16 cellular contexts compared by ENCODE assay signal in genomic region chr20:56689318-56689717, GRCh38.
A peak's percentile ranks its signal among the peaks of the same experiment; 100 is the strongest.
DNase-seq lines count a peak whose midpoint lies in the region; ATAC-seq and TF ChIP-seq lines count a peak whose summit lies in the region.
"Had no signal": no experiment of that assay in that cellular context is flagged by ENCODE, and none has a peak within 500 bp of the region (broad histone marks: within the 10 kb centered on the region; RNA-seq: fewer than 3 reads in every experiment).

No MANE protein-coding gene starts in this region.

- H3F3A ChIP-seq in PC-9 (ENCODE audit: insufficient read depth, low read depth) = peaks cover 32% of the 10 kb centered on the region

- peak; percentile 93 for DNase-seq in GM03348 (ENCODE audit: low spot score)
- DNase-seq in PC-9 = peak; percentile 84 to 98
- peak; percentile 84 for DNase-seq in fibroblast of mammary gland (ENCODE audit: low read depth)
- DNase-seq in prostate gland (ENCODE audit: low spot score) = peak; percentile 7
- DNase-seq in activated CD8-positive, alpha-beta memory T cell treated with anti-CD3 and anti-CD28 coated beads, Interleukin-2, amount 10 ng/mL, durations not matched to agents 7 days and 5 days = no peak
- DNase-seq in NCI-H2171 (lab: John Stamatoyannopoulos, UW) = no peak
- no peak for DNase-seq in sigmoid colon
- no peak for DNase-seq in right lobe of liver
- DNase-seq: activated CD8-positive, alpha-beta memory T cell treated with anti-CD3 and anti-CD28 coated beads for 24 hours; activated naive CD8-positive, alpha-beta T cell treated with anti-CD3 and anti-CD28 coated beads for 36 hours; colonic mucosa; foreskin melanocyte; kidney glomerular epithelial cell; naive thymus-derived CD8-positive, alpha-beta T cell; NCI-H345; T-helper 9 cell had no signal

- CTCF ChIA-PET in PC-9 (lab: Charles Lee) = interaction anchor here (0.8 to 1.0 kb wide), 2 partner anchors 60 to 285 kb away, joined by 3 read pairs; partner anchors contain the start of gene TFAP2C
- CTCF ChIA-PET in activated CD8-positive, alpha-beta memory T cell treated with anti-CD3 and anti-CD28 coated beads, Interleukin-2, amount 10 ng/mL, durations not matched to agents 7 days and 5 days (lab: Charles Lee) = no interaction called here

- no peaks in the 10 kb centered on the region for H3K27me3 ChIP-seq in PC-9 (ENCODE audit: insufficient read depth, low read depth)
- peaks cover 6% of the 10 kb centered on the region for H3K27me3 ChIP-seq in prostate gland (replicated peaks; ENCODE audit: insufficient read depth)
- no peaks in the 10 kb centered on the region for H3K27me3 ChIP-seq in sigmoid colon
- no peaks in the 10 kb centered on the region for H3K27me3 ChIP-seq in right lobe of liver
- H3K27me3 ChIP-seq: colonic mucosa had no signal

- TF ChIP-seq POLR2A in prostate gland (IDR thresholded peaks at IDR 0.05) (no peak), sigmoid colon (IDR thresholded peaks at IDR 0.05) (no peak), right lobe of liver (IDR thresholded peaks at IDR 0.05) (no peak)

- ATAC-seq in activated CD8-positive, alpha-beta memory T cell treated with anti-CD3 and anti-CD28 coated beads, Interleukin-2, amount 10 ng/mL, durations not matched to agents 7 days and 5 days = no peak
- ATAC-seq in right lobe of liver = no peak
- ATAC-seq: naive thymus-derived CD8-positive, alpha-beta T cell had no signal

- no peaks in the 10 kb centered on the region for H3K4me1 Mint-ChIP-seq in activated CD8-positive, alpha-beta memory T cell treated with anti-CD3 and anti-CD28 coated beads, Interleukin-2, amount 10 ng/mL, durations not matched to agents 7 days and 5 days
- H3K4me1 Mint-ChIP-seq: activated naive CD8-positive, alpha-beta T cell treated with anti-CD3 and anti-CD28 coated beads for 36 hours had no signal

- peak overlapping the region; percentile 69 for H3K4me2 ChIP-seq in PC-9

- H3K4me3 Mint-ChIP-seq in activated CD8-positive, alpha-beta memory T cell treated with anti-CD3 and anti-CD28 coated beads, Interleukin-2, amount 10 ng/mL, durations not matched to agents 7 days and 5 days = no peak overlapping the region
- H3K4me3 Mint-ChIP-seq: activated naive CD8-positive, alpha-beta T cell treated with anti-CD3 and anti-CD28 coated beads for 36 hours; naive thymus-derived CD8-positive, alpha-beta T cell had no signal

- no peaks in the 10 kb centered on the region for H3K36me3 Mint-ChIP-seq in activated CD8-positive, alpha-beta memory T cell treated with anti-CD3 and anti-CD28 coated beads, Interleukin-2, amount 10 ng/mL, durations not matched to agents 7 days and 5 days
- H3K36me3 Mint-ChIP-seq: activated naive CD8-positive, alpha-beta T cell treated with anti-CD3 and anti-CD28 coated beads for 36 hours; naive thymus-derived CD8-positive, alpha-beta T cell had no signal

- no peaks in the 10 kb centered on the region for H3K9me3 ChIP-seq in PC-9 (ENCODE audit: insufficient read depth, low read depth)
- no peaks in the 10 kb centered on the region for H3K9me3 ChIP-seq in prostate gland
- no peaks in the 10 kb centered on the region for H3K9me3 ChIP-seq in sigmoid colon
- no peaks in the 10 kb centered on the region for H3K9me3 ChIP-seq in right lobe of liver
- H3K9me3 ChIP-seq: colonic mucosa had no signal

- H3K4me1 ChIP-seq in PC-9 (replicated peaks; ENCODE audit: insufficient read depth) (peaks cover 55% of the 10 kb centered on the region), prostate gland (replicated peaks) (no peaks in the 10 kb centered on the region), sigmoid colon (no peaks in the 10 kb centered on the region), right lobe of liver (no peaks in the 10 kb centered on the region)
- H3K4me1 ChIP-seq: colonic mucosa had no signal

- H3K36me3 ChIP-seq in PC-9 (ENCODE audit: low read depth) (no peaks in the 10 kb centered on the region), prostate gland (no peaks in the 10 kb centered on the region), sigmoid colon (no peaks in the 10 kb centered on the region), right lobe of liver (no peaks in the 10 kb centered on the region)
- H3K36me3 ChIP-seq: colonic mucosa had no signal

- H4K20me1 ChIP-seq in PC-9 (ENCODE audit: insufficient read depth) = no peaks in the 10 kb centered on the region

- no peak for TF ChIP-seq EP300 in sigmoid colon (IDR thresholded peaks at IDR 0.05)

- H2AFZ ChIP-seq in PC-9 = peak overlapping the region; percentile 67

- POLR2A ChIA-PET in PC-9 (lab: Charles Lee; ENCODE audit: unreplicated experiment) = interaction anchor here (0.5 to 0.6 kb wide), 3 partner anchors 98 to 224 kb away, joined by 3 read pairs; no protein-coding TSS in a partner anchor

- no peak for TF ChIP-seq CTCF in PC-9 (conservative IDR thresholded peaks at IDR 0.05)
- peak; percentile 9 for TF ChIP-seq CTCF in fibroblast of mammary gland (conservative IDR thresholded peaks at IDR 0.05; ENCODE audit: control insufficient read depth, insufficient read depth, low read depth, low read length)
- TF ChIP-seq CTCF in prostate gland (IDR thresholded peaks at IDR 0.05) = no peak
- TF ChIP-seq CTCF in sigmoid colon (IDR thresholded peaks at IDR 0.05) = no peak
- no peak for TF ChIP-seq CTCF in right lobe of liver (IDR thresholded peaks at IDR 0.05)

- WGBS in prostate gland = 22% methylated on average over 7 of the region's 7 CpGs
- WGBS in sigmoid colon, 2 donors = 11 to 39% methylated on average over 7 of the region's 7 CpGs
- WGBS in right lobe of liver (ENCODE audit: insufficient coverage, low coverage, low lambda C conversion rate, missing lambda C conversion rate) = 15% methylated on average over 2 of the region's 7 CpGs

- no TSS peak for BruUV-seq in PC-9 (replicated peaks; lab: Mats Ljungman, UMichigan)

- H3K27ac Mint-ChIP-seq in activated CD8-positive, alpha-beta memory T cell treated with anti-CD3 and anti-CD28 coated beads, Interleukin-2, amount 10 ng/mL, durations not matched to agents 7 days and 5 days = no peak overlapping the region
- H3K27ac Mint-ChIP-seq: activated naive CD8-positive, alpha-beta T cell treated with anti-CD3 and anti-CD28 coated beads for 36 hours had no signal

- H3K79me2 ChIP-seq in PC-9 (ENCODE audit: low read depth) = peaks cover 16% of the 10 kb centered on the region; the same call in 1 of the 2 replicates

- no peaks in the 10 kb centered on the region for H3K9me3 Mint-ChIP-seq in activated CD8-positive, alpha-beta memory T cell treated with anti-CD3 and anti-CD28 coated beads, Interleukin-2, amount 10 ng/mL, durations not matched to agents 7 days and 5 days (ENCODE audit: low read depth)
- H3K9me3 Mint-ChIP-seq: activated naive CD8-positive, alpha-beta T cell treated with anti-CD3 and anti-CD28 coated beads for 36 hours had no signal

- intact Hi-C loops in PC-9 (cut with micrococcal nuclease; ENCODE audit: unreplicated experiment) (loop anchor here (1.0 to 2.0 kb wide), 4 partner anchors 61 to 134 kb away; partner anchors contain the start of gene TFAP2C), prostate gland (cut with DNase I) (no loop called here), sigmoid colon (cut with DNase I) (no loop called here), right lobe of liver (cut with DNase I) (no loop called here)

- H3K9me2 ChIP-seq in PC-9 (ENCODE audit: insufficient read depth) = no peaks in the 10 kb centered on the region

- no peaks in the 10 kb centered on the region for H3K27me3 Mint-ChIP-seq in activated CD8-positive, alpha-beta memory T cell treated with anti-CD3 and anti-CD28 coated beads, Interleukin-2, amount 10 ng/mL, durations not matched to agents 7 days and 5 days

- H3K4me3 ChIP-seq in PC-9 = peak overlapping the region; percentile 50
- H3K4me3 ChIP-seq in fibroblast of mammary gland (ENCODE audit: control insufficient read depth, low read depth, low read length) = no peak overlapping the region
- H3K4me3 ChIP-seq in prostate gland = no peak overlapping the region
- H3K4me3 ChIP-seq in sigmoid colon = no peak overlapping the region
- H3K4me3 ChIP-seq in right lobe of liver = no peak overlapping the region
- H3K4me3 ChIP-seq: colonic mucosa had no signal

- H3K27ac ChIP-seq in PC-9 (peak overlapping the region; percentile 99), prostate gland (no peak overlapping the region), sigmoid colon (no peak overlapping the region), right lobe of liver (no peak overlapping the region)
- H3K27ac ChIP-seq: colonic mucosa had no signal

Comparison
In these comparisons a context has a peak if more than half of its experiments do, and no peak if none do; other contexts are left out.
1. DNase-seq: peak in GM03348 (single experiment), PC-9 (2 of 2), fibroblast of mammary gland (single experiment) and prostate gland (single experiment); none in activated CD8-positive, alpha-beta memory T cell treated with anti-CD3 and anti-CD28 coated beads, Interleukin-2, amount 10 ng/mL, durations not matched to agents 7 days and 5 days (single experiment), NCI-H2171 (single experiment), sigmoid colon (single experiment) and right lobe of liver (0 of 3).